1 cellular context compared by ENCODE assay signal in the genomic region with DNA sequence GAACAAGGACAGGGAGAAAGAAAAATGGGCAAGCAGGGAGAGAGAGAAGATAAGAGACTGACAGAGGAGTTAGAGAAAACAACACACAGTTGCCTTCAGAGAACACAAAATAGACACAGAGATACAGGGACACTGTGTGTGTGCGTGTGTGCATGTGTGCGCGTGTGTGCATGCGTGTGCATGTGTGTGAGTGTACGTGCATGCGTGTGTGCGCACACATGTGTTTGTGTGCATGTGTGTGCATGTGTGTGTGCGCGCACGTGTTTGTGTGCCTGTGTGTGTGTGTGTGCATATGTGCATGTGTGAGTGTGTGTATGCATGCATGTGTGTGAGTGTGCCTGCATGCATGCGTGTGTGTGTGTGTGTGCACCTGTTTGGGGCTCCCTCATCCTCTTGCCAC.
A peak's percentile ranks its signal among the peaks of the same experiment; 100 is the strongest.
TF ChIP-seq lines count a peak whose summit lies in the region.

No MANE protein-coding gene starts in this region.

TF ChIP-seq in HepG2, 621 proteins besides CTCF, POLR2A, EP300 and RAD21:
- TF ChIP-seq, protein P1, sequence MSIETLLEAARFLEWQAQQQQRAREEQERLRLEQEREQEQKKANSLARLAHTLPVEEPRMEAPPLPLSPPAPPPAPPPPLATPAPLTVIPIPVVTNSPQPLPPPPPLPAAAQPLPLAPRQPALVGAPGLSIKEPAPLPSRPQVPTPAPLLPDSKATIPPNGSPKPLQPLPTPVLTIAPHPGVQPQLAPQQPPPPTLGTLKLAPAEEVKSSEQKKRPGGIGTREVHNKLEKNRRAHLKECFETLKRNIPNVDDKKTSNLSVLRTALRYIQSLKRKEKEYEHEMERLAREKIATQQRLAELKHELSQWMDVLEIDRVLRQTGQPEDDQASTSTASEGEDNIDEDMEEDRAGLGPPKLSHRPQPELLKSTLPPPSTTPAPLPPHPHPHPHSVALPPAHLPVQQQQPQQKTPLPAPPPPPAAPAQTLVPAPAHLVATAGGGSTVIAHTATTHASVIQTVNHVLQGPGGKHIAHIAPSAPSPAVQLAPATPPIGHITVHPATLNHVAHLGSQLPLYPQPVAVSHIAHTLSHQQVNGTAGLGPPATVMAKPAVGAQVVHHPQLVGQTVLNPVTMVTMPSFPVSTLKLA (IDR thresholded peaks at IDR 0.05), result peak; percentile 86
- TF ChIP-seq HNF4G (IDR thresholded peaks at IDR 0.05; ENCODE audit: borderline replicate concordance, low read depth, low read length), result no peak
- no peak for TF ChIP-seq HNF4G (CRISPR knock-in tag; IDR thresholded peaks at IDR 0.05; ENCODE audit: borderline replicate concordance, low read depth)
